Comparison of ENCODE assay signal across 28 cellular contexts in the genomic region with DNA sequence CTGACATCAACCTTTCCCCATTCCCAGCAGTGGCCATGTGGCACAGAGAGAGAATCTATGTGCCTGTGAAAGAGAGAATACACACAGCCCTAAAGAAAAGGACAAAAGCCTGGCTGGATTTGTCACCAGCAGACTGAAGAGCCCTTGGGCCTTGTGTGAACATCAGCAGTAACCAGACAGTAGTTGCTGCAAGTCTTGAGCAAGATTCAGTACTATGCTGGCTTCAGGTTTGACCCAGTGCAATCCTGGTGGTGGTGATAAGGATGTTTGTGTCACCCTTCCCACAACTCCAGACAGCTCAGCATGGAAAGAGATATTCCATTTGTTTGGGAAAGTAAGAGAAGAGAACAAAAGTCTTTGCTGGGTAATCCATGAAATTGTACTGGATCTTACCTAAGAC. TPM values are rescaled to one million over a fixed set of nuclear protein-coding genes. Genes with fewer than 3 reads are reported as not detected.
"Had no signal": no experiment of that assay in that cellular context is flagged by ENCODE, and none has a peak within 500 bp of the region (broad histone marks: within the 10 kb centered on the region; RNA-seq: fewer than 3 reads in every experiment).

No MANE protein-coding gene starts in this region.

- H3K27ac ChIP-seq: stomach, suprapubic skin, testis, thoracic aorta, thyroid gland, tibial artery, tibial nerve, transverse colon, upper lobe of left lung, upper lobe of right lung, uterus, vagina had no signal

- H3K4me1 ChIP-seq: suprapubic skin, testis, thyroid gland, tibial artery, tibial nerve, upper lobe of left lung, upper lobe of right lung, uterus, vagina had no signal

- H3K36me3 ChIP-seq: stomach, suprapubic skin, thoracic aorta, thyroid gland, tibial artery, tibial nerve, transverse colon, upper lobe of left lung, upper lobe of right lung, uterus, vagina had no signal

- H3K4me3 ChIP-seq: stomach, suprapubic skin, testis, thoracic aorta, thyroid gland, tibial artery, tibial nerve, transverse colon, upper lobe of left lung, upper lobe of right lung, uterus, vagina had no signal

- DNase-seq: stimulated activated CD4-positive, alpha-beta T cell treated with anti-CD3 and anti-CD28 coated beads, Interleukin-2, amount 100 ng/mL, for 48 hours; stimulated activated CD4-positive, alpha-beta T cell treated with anti-CD3 and anti-CD28 coated beads, Interleukin-4, amount 100 ng/mL, for 1 hour; stimulated activated CD4-positive, alpha-beta T cell treated with anti-CD3 and anti-CD28 coated beads, Interleukin-4, amount 100 ng/mL, for 24 hours; stimulated activated CD4-positive, alpha-beta T cell treated with anti-CD3 and anti-CD28 coated beads, Interleukin-4, amount 100 ng/mL, for 4 hours; stimulated activated CD8-positive, alpha-beta memory T cell treated with anti-CD3 and anti-CD28 coated beads, Interleukin-4, amount 100 ng/mL, for 48 hours; stimulated activated naive B cell treated with anti-CD40 and anti-IgM and Interleukin-4, amounts not matched to agents 10 μg/mL and 1 μg/mL and 100 μg/mL, for 72 hours; stimulated activated naive CD4-positive, alpha-beta T cell; stimulated activated naive CD4-positive, alpha-beta T cell treated with Interleukin-2 at 50 U/mL for 16 hours; stimulated activated naive CD8-positive, alpha-beta T cell treated with anti-CD3 and anti-CD28 coated beads, Interleukin-15, amount 100 ng/mL, for 72 hours; stimulated activated naive CD8-positive, alpha-beta T cell treated with anti-CD3 and anti-CD28 coated beads, Interleukin-15, Interleukin-2, amounts not matched to agents 100 U/mL and 50 U/mL, for 24 hours; stomach; substantia nigra; testis; thyroid gland; tibial artery; transverse colon; upper lobe of left lung; upper lobe of right lung; uterus had no signal

- H3K27me3 ChIP-seq: stomach, suprapubic skin, testis, thyroid gland, tibial artery, tibial nerve, transverse colon, upper lobe of left lung, upper lobe of right lung, uterus, vagina had no signal

- ATAC-seq: stimulated activated effector memory CD8-positive, alpha-beta T cell treated with anti-CD3 and anti-CD28 coated beads, Interleukin-12 subunit alpha, Interleukin-12 subunit beta, amount 100 ng/mL, for 72 hours; stimulated activated memory B cell treated with anti-CD40 and anti-IgM and Interleukin-4, amounts not matched to agents 10 μg/mL and 1 μg/mL and 100 μg/mL, for 72 hours; stimulated activated naive B cell treated with anti-CD40 and anti-IgM and Interleukin-4, amounts not matched to agents 10 μg/mL and 1 μg/mL and 100 μg/mL, for 72 hours; stimulated activated naive CD8-positive, alpha-beta T cell treated with anti-CD3 and anti-CD28 coated beads, Interleukin-15, amount 100 ng/mL, for 72 hours; stimulated activated naive CD8-positive, alpha-beta T cell treated with anti-CD3 and anti-CD28 coated beads, Interleukin-15, Interleukin-2, amounts not matched to agents 100 U/mL and 50 U/mL, for 24 hours; upper lobe of right lung had no signal

- H3K9me3 ChIP-seq: stomach, suprapubic skin, testis, thoracic aorta, thyroid gland, tibial artery, transverse colon, upper lobe of left lung, upper lobe of right lung, uterus, vagina had no signal

RNA-seq across cellular contexts. Expression of gene GBP6, which starts 28.4 kb away (rescaled TPM):
- total RNA-seq: subcutaneous adipose tissue, tibial nerve, transverse colon, ureter, uterus had no signal
- polyA plus RNA-seq: urinary bladder had no signal
